Comparison of ENCODE assay signal across 16 cellular contexts in genomic region chr15:33638439-33638838, GRCh38.
DNase-seq lines count a peak whose midpoint lies in the region; ATAC-seq lines count a peak whose summit lies in the region.
"Had no signal": no experiment of that assay in that cellular context is flagged by ENCODE, and none has a peak within 500 bp of the region (broad histone marks: within the 10 kb centered on the region; RNA-seq: fewer than 3 reads in every experiment).

No MANE protein-coding gene starts in this region.

- in situ Hi-C loops in G401 (cut with HindIII; ENCODE audit: low sequenced_read_pairs), result no loop called here

- peak; percentile 50 for ATAC-seq in GM18909 (IDR thresholded peaks at IDR 0.05; ENCODE audit: poor library complexity, unreplicated experiment)
- ATAC-seq in HG03354 (IDR thresholded peaks at IDR 0.05; ENCODE audit: poor library complexity, severe bottlenecking, unreplicated experiment), result peak; percentile 59
- ATAC-seq: GM23338, HCT116 had no signal

- DNase-seq in NCI-H526 treated with DMSO at 0.1 percent for 48 hours (lab: John Stamatoyannopoulos, UW), result peak; percentile 3
- no peak for DNase-seq in activated naive CD4-positive, alpha-beta T cell treated with Interleukin-2 at 50 U/mL for 16 hours
- no peak for DNase-seq in epidermal melanocyte (ENCODE audit: insufficient read length, low spot score)
- no peak for DNase-seq in SW480 (ENCODE audit: low spot score)
- DNase-seq in G401 (ENCODE audit: low spot score), result no peak
- DNase-seq: ACHN; BE2C; Caco-2; CD4-positive, alpha-beta T cell; GDM1; H7; HFFc6 had no signal
